In genomic region chr2:47801118-47801517, GRCh38 we compare ENCODE assay signal across 15 cellular contexts. TPM values are rescaled to one million over a fixed set of nuclear protein-coding genes. Genes with fewer than 3 reads are reported as not detected.
A peak's percentile ranks its signal among the peaks of the same experiment; 100 is the strongest.
DNase-seq lines count a peak whose midpoint lies in the region; ATAC-seq and TF ChIP-seq lines count a peak whose summit lies in the region.
"Had no signal": no experiment of that assay in that cellular context is flagged by ENCODE, and none has a peak within 500 bp of the region (broad histone marks: within the 10 kb centered on the region; RNA-seq: fewer than 3 reads in every experiment).

No MANE protein-coding gene starts in this region.

- CTCF ChIA-PET in HCT116 (lab: Charles Lee): no interaction called here
- CTCF ChIA-PET in Caco-2 (lab: Charles Lee): no interaction called here

- BruUV-seq in HCT116 (replicated peaks; lab: Mats Ljungman, UMichigan): no TSS peak
- BruUV-seq in Caco-2 (replicated peaks; lab: Mats Ljungman, UMichigan): no TSS peak

- intact Hi-C loops in HCT116 (cut with micrococcal nuclease): no loop called here
- intact Hi-C loops in activated T-helper 1 cell treated with anti-CD3 and anti-CD28 coated beads, Interleukin-12 subunit alpha, Interleukin-12 subunit beta, Interleukin-2, Interleukin-4 antibody, amounts not matched to agents 30 ng/mL and 10 ng/mL and 1 ng/mL, durations not matched to agents 14 hours and 24 hours and 36 hours (cut with micrococcal nuclease): no loop called here
- intact Hi-C loops in Caco-2 (cut with micrococcal nuclease; ENCODE audit: unreplicated experiment): no loop called here

- H3K27ac Mint-ChIP-seq in T-helper 17 cell (peak overlapping the region; percentile 14), Caco-2 (ENCODE audit: unreplicated experiment) (no peak overlapping the region)
- H3K27ac Mint-ChIP-seq in activated T-helper 1 cell treated with anti-CD3 and anti-CD28 coated beads, Interleukin-12 subunit alpha, Interleukin-12 subunit beta, Interleukin-2, Interleukin-4 antibody, amounts not matched to agents 30 ng/mL and 10 ng/mL and 1 ng/mL, durations not matched to agents 14 hours and 24 hours and 36 hours: no peak overlapping the region

- no peak overlapping the region for H3K9ac ChIP-seq in HCT116 (ENCODE audit: low read length)

- no peak overlapping the region for H2AFZ ChIP-seq in HCT116 (ENCODE audit: low read depth, low read length, poor library complexity, severe bottlenecking)

- H3K79me2 ChIP-seq in HCT116 (ENCODE audit: insufficient read depth, low read length): peaks cover 88% of the 10 kb centered on the region

- H3K36me3 Mint-ChIP-seq in T-helper 17 cell (ENCODE audit: low read depth) (peaks cover 18% of the 10 kb centered on the region), Caco-2 (ENCODE audit: insufficient read depth, unreplicated experiment) (peaks cover 97% of the 10 kb centered on the region)
- H3K36me3 Mint-ChIP-seq in activated T-helper 1 cell treated with anti-CD3 and anti-CD28 coated beads, Interleukin-12 subunit alpha, Interleukin-12 subunit beta, Interleukin-2, Interleukin-4 antibody, amounts not matched to agents 30 ng/mL and 10 ng/mL and 1 ng/mL, durations not matched to agents 14 hours and 24 hours and 36 hours (ENCODE audit: low read depth): peaks cover 79% of the 10 kb centered on the region

- no peaks in the 10 kb centered on the region for H3K27me3 ChIP-seq in HCT116 (ENCODE audit: insufficient read depth, low read length)
- H3K27me3 ChIP-seq in Caco-2 (replicated peaks; ENCODE audit: control insufficient read depth, insufficient read depth, low read length): no peaks in the 10 kb centered on the region
- H3K27me3 ChIP-seq: BE2C had no signal

- H3K36me3 ChIP-seq in HCT116 (ENCODE audit: control insufficient read depth in 1 of 2, insufficient read depth in 2 of 2, low read length in 2 of 2) (peaks cover 72 to 74% of the 10 kb centered on the region in 2 experiments), Caco-2 (ENCODE audit: control insufficient read depth, insufficient read depth, low read length) (peaks cover 11% of the 10 kb centered on the region)

- H3K4me3 ChIP-seq in HCT116 (replicated peaks in 1 of 2; ENCODE audit: low read depth in 1 of 2, low read length in 2 of 2) (no peak overlapping the region), fibroblast of villous mesenchyme (ENCODE audit: low read depth, low read length) (no peak overlapping the region), Caco-2 (ENCODE audit: low read depth, low read length) (no peak overlapping the region)

- H4K20me1 ChIP-seq in HCT116 (ENCODE audit: insufficient read depth): no peaks in the 10 kb centered on the region; the same call in 1 of the 2 replicates

- H3K4me3 Mint-ChIP-seq in T-helper 17 cell: no peak overlapping the region
- H3K4me3 Mint-ChIP-seq in activated T-helper 1 cell treated with anti-CD3 and anti-CD28 coated beads, Interleukin-12 subunit alpha, Interleukin-12 subunit beta, Interleukin-2, Interleukin-4 antibody, amounts not matched to agents 30 ng/mL and 10 ng/mL and 1 ng/mL, durations not matched to agents 14 hours and 24 hours and 36 hours: no peak overlapping the region
- H3K4me3 Mint-ChIP-seq in Caco-2 (ENCODE audit: unreplicated experiment): no peak overlapping the region
- H3K4me3 Mint-ChIP-seq: CD4-positive, CD25-positive, alpha-beta regulatory T cell; CD8-positive, alpha-beta memory T cell had no signal

- H3K27me3 Mint-ChIP-seq in T-helper 17 cell (no peaks in the 10 kb centered on the region), Caco-2 (ENCODE audit: insufficient read depth, unreplicated experiment) (no peaks in the 10 kb centered on the region)
- H3K27me3 Mint-ChIP-seq in activated T-helper 1 cell treated with anti-CD3 and anti-CD28 coated beads, Interleukin-12 subunit alpha, Interleukin-12 subunit beta, Interleukin-2, Interleukin-4 antibody, amounts not matched to agents 30 ng/mL and 10 ng/mL and 1 ng/mL, durations not matched to agents 14 hours and 24 hours and 36 hours (ENCODE audit: insufficient read depth): no peaks in the 10 kb centered on the region
- H3K27me3 Mint-ChIP-seq: CD4-positive, CD25-positive, alpha-beta regulatory T cell; CD8-positive, alpha-beta memory T cell had no signal

- H3K4me1 Mint-ChIP-seq in T-helper 17 cell (peaks cover 4% of the 10 kb centered on the region), Caco-2 (ENCODE audit: low read depth, unreplicated experiment) (no peaks in the 10 kb centered on the region)
- peaks cover 11% of the 10 kb centered on the region for H3K4me1 Mint-ChIP-seq in activated T-helper 1 cell treated with anti-CD3 and anti-CD28 coated beads, Interleukin-12 subunit alpha, Interleukin-12 subunit beta, Interleukin-2, Interleukin-4 antibody, amounts not matched to agents 30 ng/mL and 10 ng/mL and 1 ng/mL, durations not matched to agents 14 hours and 24 hours and 36 hours (ENCODE audit: low read depth)

- peaks cover 8% of the 10 kb centered on the region for H3K9me3 Mint-ChIP-seq in activated T-helper 1 cell treated with anti-CD3 and anti-CD28 coated beads, Interleukin-12 subunit alpha, Interleukin-12 subunit beta, Interleukin-2, Interleukin-4 antibody, amounts not matched to agents 30 ng/mL and 10 ng/mL and 1 ng/mL, durations not matched to agents 14 hours and 24 hours and 36 hours
- H3K9me3 Mint-ChIP-seq in Caco-2 (ENCODE audit: unreplicated experiment): peaks cover 10% of the 10 kb centered on the region

- TF ChIP-seq CTCF in HCT116 (IDR thresholded peaks at IDR 0.05 in 2 of 3, conservative IDR thresholded peaks at IDR 0.05 in 1 of 3; ENCODE audit: borderline replicate concordance in 1 of 3, insufficient read depth in 1 of 3, low read depth in 2 of 3, low read length in 2 of 3): no peak
- no peak for TF ChIP-seq CTCF in fibroblast of villous mesenchyme (IDR thresholded peaks at IDR 0.05; ENCODE audit: insufficient read depth, low read depth, low read length)
- no peak for TF ChIP-seq CTCF in Caco-2 (IDR thresholded peaks at IDR 0.05; ENCODE audit: insufficient read depth in 1 of 2, low read depth in 1 of 2, low read length in 1 of 2, severe bottlenecking in 1 of 2, unreplicated experiment in 1 of 2)

- no peaks in the 10 kb centered on the region for H3K9me2 ChIP-seq in HCT116 (ENCODE audit: insufficient read depth)

- ATAC-seq in HCT116 (no peak), T-helper 17 cell (no peak)

- H3K4me1 ChIP-seq in HCT116 (ENCODE audit: control insufficient read depth in 1 of 2, insufficient read depth in 2 of 2, low read length in 2 of 2): no peaks in the 10 kb centered on the region
- no peaks in the 10 kb centered on the region for H3K4me1 ChIP-seq in Caco-2
- H3K4me1 ChIP-seq: BE2C had no signal

- no peak for TF ChIP-seq RAD21 in HCT116 (IDR thresholded peaks at IDR 0.05; ENCODE audit: low read depth)

- TF ChIP-seq POLR2A in HCT116 (IDR thresholded peaks at IDR 0.05; ENCODE audit: borderline replicate concordance, extremely low read depth, insufficient read depth, insufficient read length): no peak

- POLR2A ChIA-PET in HCT116 (lab: Charles Lee) (no interaction called here), Caco-2 (lab: Charles Lee) (no interaction called here)

- RAD21 ChIA-PET in HCT116 (lab: Charles Lee; ENCODE audit: low non-redundant PET in 1 of 2, low total read pairs in 2 of 2, uncharacterized antibody in 2 of 2, unreplicated experiment in 2 of 2): no interaction called here

- no peak overlapping the region for H3K4me2 ChIP-seq in HCT116 (ENCODE audit: low read length)

- DNase-seq in HCT116 (ENCODE audit: low read depth, low spot score): no peak
- no peak for DNase-seq in T-helper 17 cell
- peak; percentile 10 for DNase-seq in fibroblast of villous mesenchyme (ENCODE audit: low read depth)
- no peak for DNase-seq in HuH-7.5 (ENCODE audit: low spot score)
- no peak for DNase-seq in activated T-helper 1 cell treated with anti-CD3 and anti-CD28 coated beads, Interleukin-12 subunit alpha, Interleukin-12 subunit beta, Interleukin-2, Interleukin-4 antibody, amounts not matched to agents 30 ng/mL and 10 ng/mL and 1 ng/mL, durations not matched to agents 14 hours and 24 hours and 36 hours (ENCODE audit: low spot score)
- no peak for DNase-seq in Caco-2
- DNase-seq: ACHN; BE2C; C1 segment of cervical spinal cord; CD4-positive, CD25-positive, alpha-beta regulatory T cell; CD8-positive, alpha-beta memory T cell; COR-L47; DMS79; GDM1; HCEC 1CT had no signal

- no peaks in the 10 kb centered on the region for H3K9me3 ChIP-seq in HCT116 (ENCODE audit: control insufficient read depth in 1 of 2, insufficient read depth in 1 of 2, low read depth in 1 of 2, low read length in 2 of 2)
- no peaks in the 10 kb centered on the region for H3K9me3 ChIP-seq in T-helper 17 cell (ENCODE audit: control insufficient read depth, low read length, poor library complexity, severe bottlenecking)
- peaks cover 5% of the 10 kb centered on the region; the same call in 1 of the 2 replicates for H3K9me3 ChIP-seq in Caco-2
- H3K9me3 ChIP-seq: BE2C had no signal

- no peak overlapping the region for H3K27ac ChIP-seq in HCT116 (ENCODE audit: low read depth, low read length)

TF ChIP-seq in HCT116, 20 proteins besides CTCF, POLR2A, EP300 and RAD21:
- TF ChIP-seq SP1 (IDR thresholded peaks at IDR 0.05; ENCODE audit: low read depth) (no peak), POLR2AphosphoS5 (IDR thresholded peaks at IDR 0.05; ENCODE audit: low read depth, low read length) (0 out of 2 replicates have a peak, but pooled peaks have one; percentile 14)

RNA-seq across cellular contexts. Expression of gene MSH6, which starts 18.2 kb away (rescaled TPM):
- total RNA-seq in HCT116 (2021; ENCODE audit: unreplicated experiment): 71.2 TPM
- polyA plus RNA-seq in HCT116 (2012): 10.9 and 16.5 TPM in 2 replicates
- 10 to 100 TPM; 24.2 to 27.8 TPM for total RNA-seq in T-helper 17 cell
- total RNA-seq in fibroblast of villous mesenchyme: 42.2 and 46.2 TPM in 2 replicates
- total RNA-seq in activated T-helper 1 cell treated with anti-CD3 and anti-CD28 coated beads, Interleukin-12 subunit alpha, Interleukin-12 subunit beta, Interleukin-2, Interleukin-4 antibody, amounts not matched to agents 30 ng/mL and 10 ng/mL and 1 ng/mL, durations not matched to agents 14 hours and 24 hours and 36 hours: 123 and 128 TPM in 2 replicates
- total RNA-seq in Caco-2 (2022): 93.8 and 108 TPM in 2 replicates
